8 cellular contexts compared by ENCODE assay signal in the genomic region with DNA sequence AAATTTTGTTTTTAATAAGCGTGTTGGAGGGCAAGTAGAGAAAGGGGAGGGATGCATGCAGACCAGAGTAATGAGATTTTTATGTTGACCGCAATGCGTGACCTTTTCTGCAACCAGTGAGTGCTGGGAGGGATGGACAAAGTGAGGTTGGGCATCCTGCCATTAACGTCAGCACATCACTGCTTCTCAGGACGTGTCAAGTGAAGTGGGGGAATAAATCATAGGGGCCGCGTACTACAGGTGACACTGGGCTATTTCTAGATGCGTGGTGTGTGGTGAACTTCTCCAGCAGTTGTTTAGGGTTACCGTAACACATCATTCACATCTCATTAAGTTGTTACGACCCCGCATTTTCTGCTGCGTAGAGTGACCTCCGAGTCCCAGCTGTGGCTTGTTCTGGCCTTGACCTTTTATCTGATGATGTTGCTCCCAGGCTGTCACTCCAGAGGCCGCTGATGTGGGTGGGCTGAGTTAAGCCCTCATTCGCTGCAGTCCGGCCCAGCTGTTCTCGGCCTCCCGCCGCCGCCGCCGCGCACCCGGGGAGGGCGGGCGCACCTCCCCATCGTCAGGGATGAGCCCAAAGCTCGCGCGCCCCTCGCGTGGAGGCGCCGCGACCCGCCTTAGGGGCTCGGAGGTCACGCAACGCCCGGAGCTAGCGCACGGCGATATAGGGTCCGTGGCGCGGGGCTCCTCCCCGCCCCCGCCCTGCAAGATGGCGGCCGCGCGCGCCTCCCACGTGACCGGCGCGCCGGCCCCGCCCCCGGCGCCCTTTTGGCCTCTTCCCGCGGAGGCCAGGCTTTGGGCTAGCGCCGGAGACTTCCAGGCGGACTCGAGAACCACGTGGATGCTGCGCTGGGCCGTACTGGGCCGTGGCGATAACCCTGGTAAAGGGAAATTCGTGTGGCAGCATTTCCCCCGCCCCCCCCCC. TPM values are rescaled to one million over a fixed set of nuclear protein-coding genes. Genes with fewer than 3 reads are reported as not detected.
DNase-seq lines count a peak whose midpoint lies in the region; ATAC-seq and TF ChIP-seq lines count a peak whose summit lies in the region.

No MANE protein-coding gene starts in this region.

- TF ChIP-seq CTCF in LNCaP clone FGC (IDR thresholded peaks at IDR 0.05; ENCODE audit: control insufficient read depth, extremely low read depth, insufficient read depth) = no peak
- TF ChIP-seq CTCF in glutamatergic neuron (IDR thresholded peaks at IDR 0.05; ENCODE audit: partially characterized antibody, unreplicated experiment) = no peak
- no peak for TF ChIP-seq CTCF in omental fat pad (IDR thresholded peaks at IDR 0.05)

- H3K4me1 Mint-ChIP-seq in glutamatergic neuron (ENCODE audit: low read depth, unreplicated experiment) = peaks cover 21% of the 10 kb centered on the region

- peak overlapping the region; percentile 91 to 99 for H3K27ac Mint-ChIP-seq in activated naive CD4-positive, alpha-beta T cell treated with anti-CD3 and anti-CD28 coated beads, Interleukin-2, amount 50 U/mL, for 72 hours
- H3K27ac Mint-ChIP-seq in glutamatergic neuron (ENCODE audit: unreplicated experiment) = peak overlapping the region; percentile 92

- no peaks in the 10 kb centered on the region for H3K9me3 Mint-ChIP-seq in activated naive CD4-positive, alpha-beta T cell treated with anti-CD3 and anti-CD28 coated beads, Interleukin-2, amount 50 U/mL, for 72 hours
- peaks cover 12% of the 10 kb centered on the region for H3K9me3 Mint-ChIP-seq in glutamatergic neuron (ENCODE audit: unreplicated experiment)

- in situ Hi-C loops in SK-MEL-5 (cut with HindIII; ENCODE audit: low pct_unique_long_range_greater_than_20kb, low sequenced_read_pairs) = no loop called here

- H3K27me3 Mint-ChIP-seq in glutamatergic neuron (ENCODE audit: unreplicated experiment) = peaks cover 12% of the 10 kb centered on the region

- DNase-seq in C1 segment of cervical spinal cord (lab: John Stamatoyannopoulos, UW) (peak; percentile 20 to 91 (median 73)), LNCaP clone FGC (ENCODE audit: low read depth) (no peak), SK-MEL-5 (ENCODE audit: low read depth, low spot score) (peak; percentile 86), glutamatergic neuron (peak; percentile 77), omental fat pad (ENCODE audit: low spot score) (peak; percentile 46)
- peak; percentile 81 to 86 for DNase-seq in activated naive CD4-positive, alpha-beta T cell treated with anti-CD3 and anti-CD28 coated beads, Interleukin-2, amount 50 U/mL, for 72 hours (ENCODE audit: low spot score in 2 of 2)

- ATAC-seq in GM19395 (IDR thresholded peaks at IDR 0.05; ENCODE audit: unreplicated experiment) = peak; percentile 22
- peak; percentile 23 to 51 for ATAC-seq in activated naive CD4-positive, alpha-beta T cell treated with anti-CD3 and anti-CD28 coated beads, Interleukin-2, amount 50 U/mL, for 72 hours
- ATAC-seq in omental fat pad (ENCODE audit: low FRiP score) = peak; percentile 46

- peaks cover 15 to 25% of the 10 kb centered on the region in 2 donors for H3K36me3 Mint-ChIP-seq in activated naive CD4-positive, alpha-beta T cell treated with anti-CD3 and anti-CD28 coated beads, Interleukin-2, amount 50 U/mL, for 72 hours
- no peaks in the 10 kb centered on the region for H3K36me3 Mint-ChIP-seq in glutamatergic neuron (ENCODE audit: unreplicated experiment)

- peak overlapping the region; percentile 69 for H3K4me3 ChIP-seq in LNCaP clone FGC (ENCODE audit: low read depth, low read length)

- peak overlapping the region; percentile 97 for H3K27ac ChIP-seq in temporal lobe (ENCODE audit: low read depth, low read length)

- H3K4me3 Mint-ChIP-seq in glutamatergic neuron (ENCODE audit: unreplicated experiment) = peak overlapping the region; percentile 97

RNA-seq across cellular contexts. Expression of a gene that starts 3.5 kb away (rescaled TPM):
- total RNA-seq in SK-MEL-5 (2014; rRNA removed; shearing (Covaris generic)) = 8.4 and 12.7 TPM in 2 replicates
- polyA plus RNA-seq in SK-MEL-5 (2015; cell fraction: cytosol; rRNA removed) = 10.5 and 13.9 TPM in 2 replicates
- 17.9 and 20.4 TPM in 2 replicates for polyA plus RNA-seq in SK-MEL-5 (2015; cell fraction: nucleus; rRNA removed)
- 10 to 100 TPM; 33.8 to 66.0 TPM for total RNA-seq in activated naive CD4-positive, alpha-beta T cell treated with anti-CD3 and anti-CD28 coated beads, Interleukin-2, amount 50 U/mL, for 72 hours
- 9.9 TPM for total RNA-seq in glutamatergic neuron (ENCODE audit: unreplicated experiment)
- total RNA-seq in omental fat pad = 10 to 100 TPM; 22.1 to 37.1 (median 30.7) TPM
- total RNA-seq in temporal lobe = 9.1 TPM
